8 cellular contexts compared by ENCODE assay signal in genomic region chr11:64448599-64449380, GRCh38.
A peak's percentile ranks its signal among the peaks of the same experiment; 100 is the strongest.
DNase-seq lines count a peak whose midpoint lies in the region; ATAC-seq, FAIRE-seq and TF ChIP-seq lines count a peak whose summit lies in the region.

No MANE protein-coding gene starts in this region.

- FAIRE-seq in H54 (lab: Jason Lieb, UNC) (no peak), kidney (lab: Jason Lieb, UNC) (no peak)

- no peaks in the 10 kb centered on the region for H3K27me3 ChIP-seq in BLaER1

- no peaks in the 10 kb centered on the region for H4K20me1 ChIP-seq in BLaER1

- H3K4me1 ChIP-seq in BLaER1, result peaks cover 76% of the 10 kb centered on the region
- H3K4me1 ChIP-seq in kidney (ENCODE audit: control insufficient read depth in 1 of 2, insufficient read depth in 1 of 2, low read depth in 1 of 2, low read length in 2 of 2), result peaks cover 0 to 14% of the 10 kb centered on the region in 2 donors

- H3K9ac ChIP-seq in BLaER1, result peak overlapping the region; percentile 73
- H3K9ac ChIP-seq in kidney (ENCODE audit: low read length in 2 of 2), result no peak overlapping the region

- peak overlapping the region; percentile 98 for H3K4me2 ChIP-seq in BLaER1

- ATAC-seq in HG02571 (IDR thresholded peaks at IDR 0.05; ENCODE audit: unreplicated experiment), result no peak

- H3K4me3 ChIP-seq in BLaER1 (peak overlapping the region; percentile 62), kidney (ENCODE audit: low read length in 2 of 2) (peak overlapping the region in 1 of 2 donors; percentile 46)

- H3K36me3 ChIP-seq in BLaER1 (no peaks in the 10 kb centered on the region), kidney (ENCODE audit: control insufficient read depth in 1 of 2, insufficient read depth in 2 of 2, low read length in 2 of 2) (no peaks in the 10 kb centered on the region)

- peak; percentile 75 for TF ChIP-seq CTCF in kidney (IDR thresholded peaks at IDR 0.05; ENCODE audit: borderline replicate concordance, extremely low read depth, insufficient read depth)

- H3K9me3 ChIP-seq in BLaER1 (no peaks in the 10 kb centered on the region), kidney (ENCODE audit: control insufficient read depth in 1 of 2, low read length in 2 of 2) (no peaks in the 10 kb centered on the region)

- DNase-seq in H54 (ENCODE audit: insufficient read length, low spot score) (peak; percentile 88), NCI-H226 (peak; percentile 72), cerebellar cortex (ENCODE audit: low spot score) (peak; percentile 90), kidney (peak; percentile 93)
- peak; percentile 83 for DNase-seq in activated CD4-positive, CD25-positive, alpha-beta regulatory T cell treated with anti-CD3 and anti-CD28 coated beads, Interleukin-2, amount 50 U/mL, for 72 hours
- DNase-seq in stimulated activated CD4-positive, alpha-beta T cell treated with anti-CD3 and anti-CD28 coated beads, Interleukin-12 subunit alpha, Interleukin-12 subunit beta, amount 100 ng/mL, for 48 hours (ENCODE audit: low read depth in 2 of 3, low spot score in 1 of 3), result peak; percentile 59 to 68 (median 66)

- intact Hi-C loops in kidney (cut with DNase I), result no loop called here

- H3K27ac ChIP-seq in BLaER1, result peak overlapping the region; percentile 87
- H3K27ac ChIP-seq in kidney (ENCODE audit: low read depth in 2 of 2, low read length in 2 of 2), result no peak overlapping the region

- TF ChIP-seq POLR2A in H54 (IDR thresholded peaks at IDR 0.05; ENCODE audit: low read depth, low read length), result no peak
